ENCODE assay signal across 10 cellular contexts in genomic region chr13:38180670-38181069, GRCh38.
DNase-seq lines count a peak whose midpoint lies in the region; ATAC-seq and TF ChIP-seq lines count a peak whose summit lies in the region.
"Had no signal": no experiment of that assay in that cellular context is flagged by ENCODE, and none has a peak within 500 bp of the region (broad histone marks: within the 10 kb centered on the region; RNA-seq: fewer than 3 reads in every experiment).

No MANE protein-coding gene starts in this region.

- no peak for TF ChIP-seq CTCF in MM.1S (IDR thresholded peaks at IDR 0.05; ENCODE audit: low read length)

- no peak for TF ChIP-seq POLR2A in GM18505 (IDR thresholded peaks at IDR 0.05; ENCODE audit: borderline replicate concordance, extremely low read depth, insufficient read depth, insufficient read length)

- H3K27me3 ChIP-seq in MM.1S (replicated peaks; ENCODE audit: insufficient read depth, low read length): no peaks in the 10 kb centered on the region
- H3K27me3 ChIP-seq: colonic mucosa had no signal

- H3K27me3 Mint-ChIP-seq in memory B cell: no peaks in the 10 kb centered on the region

- peak overlapping the region; percentile 65 for H2AFZ ChIP-seq in MM.1S (ENCODE audit: low read length)

- H3K4me1 ChIP-seq in MM.1S (ENCODE audit: low read length): peaks cover 16% of the 10 kb centered on the region
- H3K4me1 ChIP-seq: colonic mucosa had no signal

- H3K27ac Mint-ChIP-seq in memory B cell: peak overlapping the region; percentile 4

- H3K36me3 Mint-ChIP-seq in memory B cell: no peaks in the 10 kb centered on the region

- ATAC-seq in GM18505 (IDR thresholded peaks at IDR 0.05; ENCODE audit: unreplicated experiment) (peak; percentile 69), GM21528 (IDR thresholded peaks at IDR 0.05; ENCODE audit: low FRiP score, unreplicated experiment) (peak; percentile 68), memory B cell (ENCODE audit: low read depth) (peak; percentile 54)

- peak overlapping the region; percentile 39 for H3K4me3 ChIP-seq in MM.1S (ENCODE audit: low read length)
- H3K4me3 ChIP-seq: colonic mucosa had no signal

- peak overlapping the region; percentile 65 for H3K4me3 Mint-ChIP-seq in memory B cell

- peak overlapping the region; percentile 54 for H3K4me2 ChIP-seq in MM.1S (ENCODE audit: low read depth, low read length)

- H3K9ac ChIP-seq in MM.1S (ENCODE audit: low read length): 0 out of 2 replicates have a peak overlapping the region, but pooled peaks have one; percentile 8

- H4K20me1 ChIP-seq in MM.1S (ENCODE audit: insufficient read depth, low read length): no peaks in the 10 kb centered on the region

- peaks cover 4% of the 10 kb centered on the region; the same call in 1 of the 2 replicates for H3F3A ChIP-seq in MM.1S (ENCODE audit: insufficient read depth, low read length)

- DNase-seq in MM.1S (peak; percentile 23), memory B cell (ENCODE audit: low spot score in 2 of 2) (no peak), NCI-H2081 (lab: John Stamatoyannopoulos, UW) (no peak), GM03348 (ENCODE audit: low spot score) (no peak), iPS-NIHi11 (ENCODE audit: low spot score) (no peak)
- no peak for DNase-seq in NK-92 treated with Interleukin-12 subunit alpha and Interleukin-12 subunit beta, amount 100 ng/mL, for 24 hours (lab: John Stamatoyannopoulos, UW)
- DNase-seq: colonic mucosa; stimulated activated CD4-positive, alpha-beta T cell treated with anti-CD3 and anti-CD28 coated beads, Interleukin-2, amount 100 ng/mL, for 24 hours had no signal

- no peaks in the 10 kb centered on the region for H3K9me3 ChIP-seq in MM.1S (replicated peaks; ENCODE audit: insufficient read depth, low read length)
- H3K9me3 ChIP-seq: colonic mucosa had no signal

- no peaks in the 10 kb centered on the region for H3K36me3 ChIP-seq in MM.1S (replicated peaks; ENCODE audit: insufficient read depth, low read length)
- H3K36me3 ChIP-seq: colonic mucosa had no signal

- no peak overlapping the region for H3K27ac ChIP-seq in MM.1S (ENCODE audit: low read length)
- H3K27ac ChIP-seq: colonic mucosa had no signal

- peaks cover 7% of the 10 kb centered on the region for H3K4me1 Mint-ChIP-seq in memory B cell

- no peaks in the 10 kb centered on the region for H3K9me2 ChIP-seq in MM.1S (replicated peaks; ENCODE audit: insufficient read depth, low read length)

- H3K79me2 ChIP-seq in MM.1S (ENCODE audit: low read length): no peaks in the 10 kb centered on the region

- peaks cover 1% of the 10 kb centered on the region for H3K9me3 Mint-ChIP-seq in memory B cell
